10 cellular contexts compared by ENCODE assay signal in genomic region chr2:203799905-203800304, GRCh38.
DNase-seq lines count a peak whose midpoint lies in the region; ATAC-seq and TF ChIP-seq lines count a peak whose summit lies in the region.
"Had no signal": no experiment of that assay in that cellular context is flagged by ENCODE, and none has a peak within 500 bp of the region (broad histone marks: within the 10 kb centered on the region; RNA-seq: fewer than 3 reads in every experiment).

No MANE protein-coding gene starts in this region.

- peaks cover 2% of the 10 kb centered on the region for H3K27me3 Mint-ChIP-seq in endodermal cell (ENCODE audit: insufficient read depth)
- H3K27me3 Mint-ChIP-seq: dendritic cell treated with granulocyte-macrophage colony-stimulating factor and Interleukin-4, amounts not matched to agents 40 ng/mL and 50 ng/mL, for 4 days had no signal

- peak; percentile 89 for DNase-seq in GM12865 (ENCODE audit: low read depth)
- DNase-seq in NOMO-1 treated with DMSO at 0.1 percent for 48 hours (lab: John Stamatoyannopoulos, UW; ENCODE audit: unreplicated experiment): peak; percentile 18
- no peak for DNase-seq in NCI-H510A treated with DMSO at 0.1 percent for 48 hours (lab: John Stamatoyannopoulos, UW)
- no peak for DNase-seq in Kasumi-1 (lab: John Stamatoyannopoulos, UW)
- no peak for DNase-seq in pons (ENCODE audit: low spot score)
- no peak for DNase-seq in endodermal cell

- H3K4me3 ChIP-seq in GM12865 (ENCODE audit: low read depth, low read length) (no peak overlapping the region), endodermal cell (ENCODE audit: low read length) (no peak overlapping the region)

- no peaks in the 10 kb centered on the region for H3K27me3 ChIP-seq in endodermal cell (ENCODE audit: control insufficient read depth, insufficient read depth, low read length, poor library complexity, severe bottlenecking)

- 79 to 91% methylated on average over 3 of the region's 3 CpGs for WGBS in endodermal cell (ENCODE audit: insufficient coverage in 1 of 2, insufficient read length in 1 of 2), 2 experiments

- no peak overlapping the region for H3K27ac Mint-ChIP-seq in endodermal cell
- H3K27ac Mint-ChIP-seq: dendritic cell treated with granulocyte-macrophage colony-stimulating factor and Interleukin-4, amounts not matched to agents 40 ng/mL and 50 ng/mL, for 4 days had no signal

- no peak overlapping the region for H3K27ac ChIP-seq in endodermal cell (ENCODE audit: low read depth, low read length)

- no peaks in the 10 kb centered on the region for H3K36me3 Mint-ChIP-seq in endodermal cell (ENCODE audit: low read depth)

- H3K36me3 ChIP-seq in endodermal cell (ENCODE audit: control insufficient read depth, insufficient read depth, low read length): no peaks in the 10 kb centered on the region

- peaks cover 6% of the 10 kb centered on the region for H3K4me1 Mint-ChIP-seq in endodermal cell

- no peaks in the 10 kb centered on the region for H3K9me3 ChIP-seq in endodermal cell (ENCODE audit: control insufficient read depth, low read length)

- no peak overlapping the region for H3K9ac ChIP-seq in endodermal cell (ENCODE audit: extremely low read depth, low read length, poor library complexity, severe bottlenecking)

- no peak for TF ChIP-seq CTCF in GM12865 (IDR thresholded peaks at IDR 0.05; ENCODE audit: insufficient read depth, low read depth, low read length, missing control alignments)
- TF ChIP-seq CTCF in endodermal cell (conservative IDR thresholded peaks at IDR 0.05): no peak

- H3K9me3 Mint-ChIP-seq in endodermal cell: no peaks in the 10 kb centered on the region

- no peak overlapping the region for H3K4me3 Mint-ChIP-seq in endodermal cell
- H3K4me3 Mint-ChIP-seq: dendritic cell treated with granulocyte-macrophage colony-stimulating factor and Interleukin-4, amounts not matched to agents 40 ng/mL and 50 ng/mL, for 4 days; neural crest cell had no signal

- ATAC-seq in GM19043 (IDR thresholded peaks at IDR 0.05; ENCODE audit: low read depth, unreplicated experiment) (peak; percentile 96), HG02870 (IDR thresholded peaks at IDR 0.05; ENCODE audit: unreplicated experiment) (peak; percentile 89)

- no peaks in the 10 kb centered on the region for H3K4me1 ChIP-seq in endodermal cell (ENCODE audit: control insufficient read depth, insufficient read depth, low read length)

Comparison
In these comparisons a context has a peak if more than half of its experiments do, and no peak if none do; other contexts are left out.
1. DNase-seq: peak in GM12865 (single experiment) and NOMO-1 treated with DMSO at 0.1 percent for 48 hours (single experiment); none in NCI-H510A treated with DMSO at 0.1 percent for 48 hours (single experiment), Kasumi-1 (0 of 2), pons (single experiment) and endodermal cell (single experiment).